In the genomic region with DNA sequence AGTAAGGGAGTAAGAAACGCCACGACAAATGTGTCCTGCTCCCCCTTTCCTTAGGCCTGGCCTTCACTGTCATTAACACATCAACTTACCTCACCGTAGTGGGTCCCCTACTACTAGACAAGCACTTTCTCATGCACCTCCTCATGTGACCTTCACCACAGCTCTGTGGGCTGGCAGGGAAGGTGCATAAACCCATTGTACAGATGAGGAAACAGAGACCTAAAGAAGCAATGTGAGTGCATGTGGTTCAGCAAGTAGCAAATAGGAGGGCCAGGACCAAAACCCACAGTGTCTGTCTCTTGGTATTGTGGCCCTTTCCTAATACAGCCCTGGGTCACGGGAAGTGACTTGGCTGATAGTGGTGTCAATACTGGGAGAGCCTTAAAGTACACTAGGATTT, we compare ENCODE assay signal across 28 cellular contexts. TPM values are rescaled to one million over a fixed set of nuclear protein-coding genes. Genes with fewer than 3 reads are reported as not detected.
"Had no signal": no experiment of that assay in that cellular context is flagged by ENCODE, and none has a peak within 500 bp of the region (broad histone marks: within the 10 kb centered on the region; RNA-seq: fewer than 3 reads in every experiment).

No MANE protein-coding gene starts in this region.

- DNase-seq: Kasumi-1, MM.1S, NCI-H1092, NCI-H1105 treated with DMSO at 0.1 percent for 48 hours, NCI-H1417 treated with DMSO at 0.1 percent for 48 hours, NCI-H146, NCI-H1694 treated with DMSO at 0.1 percent for 48 hours, NCI-H1930, NCI-H2081, NCI-H2107, NCI-H2227 treated with DMSO at 0.1 percent for 48 hours, NCI-H524, NCI-H526 treated with DMSO at 0.1 percent for 48 hours, NCI-H748 treated with DMSO at 0.1 percent for 48 hours, OCI-M1, PC-9, Peyer's patch, SHP77 treated with DMSO at 0.1 percent for 48 hours, SJCRH30, T-helper 1 cell had no signal

- H2AFZ ChIP-seq: PC-9 had no signal

- FAIRE-seq: HTR-8/SVneo had no signal

- H3K27me3 ChIP-seq: Peyer's patch, SJCRH30 had no signal

- H3K27ac ChIP-seq: HL-60, KMS-11, PC-9, Peyer's patch, SJCRH30 had no signal

- H3K4me3 ChIP-seq: PC-9, Peyer's patch, SJCRH30 had no signal

- H3K4me1 ChIP-seq: Peyer's patch, SJCRH30 had no signal

- ATAC-seq: Right ventricle myocardium inferior, SK-N-SH treated with all-trans-retinoic acid at 6 μM for 48 hours had no signal

- H3K9me3 ChIP-seq: Peyer's patch, SJCRH30 had no signal

- H3K36me3 ChIP-seq: Peyer's patch, SJCRH30 had no signal

- H3K9ac ChIP-seq: KMS-11 had no signal

- H3K4me2 ChIP-seq: KMS-11, PC-9 had no signal

RNA-seq across cellular contexts. Expression of a gene that starts 5.3 kb away (rescaled TPM):
- total RNA-seq: NCI-H460, PC-9, Peyer's patch, Right ventricle myocardium inferior, RPMI7951, SJCRH30 had no signal

RNA-seq across cellular contexts. Expression of a gene that starts 22.1 kb away (rescaled TPM):
- total RNA-seq: M059J, NCI-H460, PC-9, RPMI7951, SJCRH30 had no signal
